Comparison of ENCODE assay signal across 8 cellular contexts in the genomic region with DNA sequence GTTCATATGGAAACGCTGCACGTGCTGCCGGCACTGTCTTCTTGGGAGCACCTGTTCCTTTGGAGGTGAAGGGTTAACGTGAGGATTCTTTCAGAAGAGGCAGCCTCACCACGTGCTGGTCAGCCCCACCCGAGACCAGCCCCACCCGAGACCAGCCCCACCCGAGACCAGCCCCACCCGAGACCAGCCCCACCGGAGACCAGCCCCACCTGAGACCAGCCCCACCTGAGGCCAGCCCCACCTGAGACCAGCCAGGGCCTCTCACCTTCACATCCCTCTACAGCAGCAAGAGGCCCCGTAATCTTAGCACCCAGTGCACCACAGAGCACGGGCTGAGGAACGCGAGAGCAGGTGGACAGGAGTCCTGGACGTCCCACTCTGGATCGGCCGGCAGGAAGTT. TPM values are rescaled to one million over a fixed set of nuclear protein-coding genes. Genes with fewer than 3 reads are reported as not detected.
"Had no signal": no experiment of that assay in that cellular context is flagged by ENCODE, and none has a peak within 500 bp of the region (broad histone marks: within the 10 kb centered on the region; RNA-seq: fewer than 3 reads in every experiment).

No MANE protein-coding gene starts in this region.

- H3K4me3 ChIP-seq: GM12878 had no signal

- ATAC-seq: GM12878 had no signal

- FAIRE-seq: G401.6, GM12878, GM12891, GM12892, GM18507, GM19239 had no signal

- DNase-seq: GDM1, GF-D8 had no signal

RNA-seq across cellular contexts. Expression of a gene that starts 18.0 kb away (rescaled TPM):
- polyA plus RNA-seq: GM12878 had no signal
